In the genomic region with DNA sequence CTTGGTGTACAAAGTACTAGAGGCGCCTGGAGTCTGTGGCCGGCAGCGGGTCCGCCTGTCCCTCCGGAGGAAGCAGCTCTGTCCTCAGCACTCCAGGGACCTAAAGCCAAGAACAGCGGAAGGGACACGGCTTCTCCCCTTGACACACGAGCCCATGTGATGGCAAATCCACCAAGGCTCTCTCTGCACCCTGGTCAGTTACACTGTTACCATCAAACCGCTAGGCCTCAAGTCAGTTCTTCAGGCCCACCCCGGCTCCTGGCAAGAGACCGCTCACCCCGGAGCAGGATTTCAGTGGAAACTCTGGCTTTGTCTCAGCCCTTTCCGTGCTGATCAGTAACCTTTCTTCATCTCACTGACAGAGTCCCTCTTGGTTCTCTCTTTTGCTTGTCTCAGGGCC, we compare ENCODE assay signal across 18 cellular contexts.
DNase-seq lines count a peak whose midpoint lies in the region; TF ChIP-seq lines count a peak whose summit lies in the region.
"Had no signal": no experiment of that assay in that cellular context is flagged by ENCODE, and none has a peak within 500 bp of the region (broad histone marks: within the 10 kb centered on the region; RNA-seq: fewer than 3 reads in every experiment).

No MANE protein-coding gene starts in this region.

- H3K36me3 ChIP-seq in sigmoid colon: peaks cover 0 to 7% (median 0%) of the 10 kb centered on the region in 4 donors
- H3K36me3 ChIP-seq: BLaER1 had no signal

- peaks cover 0 to 10% (median 0%) of the 10 kb centered on the region in 45 donors for H3K27me3 ChIP-seq in dorsolateral prefrontal cortex
- H3K27me3 ChIP-seq in sigmoid colon: no peaks in the 10 kb centered on the region
- H3K27me3 ChIP-seq: BLaER1 had no signal

- WGBS in sigmoid colon, 2 donors: 87 to 88% methylated on average over 13 of the region's 13 CpGs

- H3K27ac ChIP-seq in angular gyrus (ENCODE audit: low read depth, low read length) (peak overlapping the region; percentile 13), dorsolateral prefrontal cortex (peak overlapping the region in 30 of 59 donors; percentile 1 to 94 (median 62)), sigmoid colon (no peak overlapping the region)
- H3K27ac ChIP-seq: BLaER1, HL-60 had no signal

- peaks cover 0 to 30% (median 16%) of the 10 kb centered on the region in 4 donors for H3K4me1 ChIP-seq in sigmoid colon

- no peak for TF ChIP-seq POLR2A in sigmoid colon (IDR thresholded peaks at IDR 0.05)

- H3K9me3 ChIP-seq in sigmoid colon: no peaks in the 10 kb centered on the region
- H3K9me3 ChIP-seq: BLaER1 had no signal

- H3K4me1 Mint-ChIP-seq in neural crest cell: no peaks in the 10 kb centered on the region
- H3K4me1 Mint-ChIP-seq: CD14-positive monocyte; CD4-positive, alpha-beta memory T cell had no signal

- no peaks in the 10 kb centered on the region for H3K36me3 Mint-ChIP-seq in neural crest cell (ENCODE audit: low read depth)
- H3K36me3 Mint-ChIP-seq: CD14-positive monocyte; CD4-positive, alpha-beta memory T cell had no signal

- peak overlapping the region; percentile 95 for H3K27ac Mint-ChIP-seq in neural crest cell (ENCODE audit: unreplicated experiment)
- H3K27ac Mint-ChIP-seq: CD14-positive monocyte; CD4-positive, alpha-beta memory T cell; HFFc6 had no signal

- DNase-seq in dorsolateral prefrontal cortex (peak in 2 of 10 donors; percentile 22 to 40), neural crest cell (ENCODE audit: low read depth, low spot score) (no peak), sigmoid colon (peak; percentile 47), activated gamma-delta T cell (lab: John Stamatoyannopoulos, UW) (no peak), GM03348 (ENCODE audit: low spot score) (no peak), NCI-H2029 (lab: John Stamatoyannopoulos, UW) (no peak)
- DNase-seq: 8988T; CD4-positive, alpha-beta memory T cell; DMS153; DMS79; GDM1; GOT3; H7; HFFc6 had no signal

- intact Hi-C loops in dorsolateral prefrontal cortex (cut with DNase I) (no loop called here), sigmoid colon (cut with DNase I) (no loop called here)

- H3K27me3 Mint-ChIP-seq in neural crest cell (ENCODE audit: low read depth): no peaks in the 10 kb centered on the region

- no peak overlapping the region for H3K4me3 Mint-ChIP-seq in neural crest cell
- H3K4me3 Mint-ChIP-seq: CD14-positive monocyte; CD4-positive, alpha-beta memory T cell; HFFc6 had no signal

- H3K9me3 Mint-ChIP-seq in neural crest cell: no peaks in the 10 kb centered on the region
- H3K9me3 Mint-ChIP-seq: CD4-positive, alpha-beta memory T cell had no signal

- TF ChIP-seq CTCF in dorsolateral prefrontal cortex (IDR thresholded peaks at IDR 0.05 in 54 of 56, conservative IDR thresholded peaks at IDR 0.05 in 2 of 56; ENCODE audit: low read depth in 1 of 56, partially characterized antibody in 56 of 56) (no peak), neural crest cell (conservative IDR thresholded peaks at IDR 0.05) (no peak), sigmoid colon (IDR thresholded peaks at IDR 0.05) (no peak)

- TF ChIP-seq EP300 in sigmoid colon (IDR thresholded peaks at IDR 0.05): no peak

- H3K4me3 ChIP-seq in dorsolateral prefrontal cortex (no peak overlapping the region), sigmoid colon (no peak overlapping the region)
- H3K4me3 ChIP-seq: BLaER1 had no signal

Comparison
In these comparisons a context has a peak if more than half of its experiments do, and no peak if none do; other contexts are left out.
1. H3K27ac ChIP-seq: peak in angular gyrus (single experiment) and dorsolateral prefrontal cortex (30 of 59); none in sigmoid colon (0 of 4).